31 cellular contexts compared by ENCODE assay signal in genomic region chr6:1212919-1213318, GRCh38.
"Had no signal": no experiment of that assay in that cellular context is flagged by ENCODE, and none has a peak within 500 bp of the region (broad histone marks: within the 10 kb centered on the region; RNA-seq: fewer than 3 reads in every experiment).

No MANE protein-coding gene starts in this region.

- H3K9me3 ChIP-seq: adrenal gland, breast epithelium, esophagus squamous epithelium, gastroesophageal sphincter, heart right ventricle had no signal

- H3K4me3 ChIP-seq: adrenal gland, breast epithelium, cardiac muscle cell, esophagus squamous epithelium, gastroesophageal sphincter, heart right ventricle had no signal

- H3K4me1 ChIP-seq: adrenal gland, breast epithelium, esophagus squamous epithelium, gastroesophageal sphincter, heart right ventricle had no signal

- H3K36me3 ChIP-seq: adrenal gland, breast epithelium, cardiac muscle cell, esophagus squamous epithelium, gastroesophageal sphincter, heart right ventricle, WERI-Rb-1 had no signal

- H3K27me3 ChIP-seq: adrenal gland, breast epithelium, cardiac muscle cell, esophagus squamous epithelium, gastroesophageal sphincter had no signal

- DNase-seq: activated B cell treated with CpG ODN at 0.5 μM for 24 hours; activated CD4-positive, alpha-beta memory T cell treated with anti-CD3 and anti-CD28 coated beads for 36 hours; activated CD4-positive, alpha-beta T cell treated with anti-CD3 and anti-CD28 coated beads for 36 hours; activated CD4-positive, alpha-beta T cell treated with anti-CD3 and anti-CD28 coated beads, Interleukin-2, amount 10 ng/mL, durations not matched to agents 24 days and 14 days; activated CD8-positive, alpha-beta memory T cell treated with anti-CD3 and anti-CD28 coated beads, Interleukin-2, amount 10 ng/mL, durations not matched to agents 7 days and 5 days; activated CD8-positive, alpha-beta memory T cell treated with anti-CD3 and anti-CD28 coated beads, Interleukin-2, amount 50 U/mL, for 4 hours; activated CD8-positive, alpha-beta T cell treated with anti-CD3 and anti-CD28 coated beads, Interleukin-2, amount 10 ng/mL, durations not matched to agents 7 days and 5 days; activated effector memory CD4-positive, alpha-beta T cell treated with anti-CD3 and anti-CD28 coated beads, Interleukin-2, amount 50 U/mL, for 16 hours; activated naive CD4-positive, alpha-beta T cell treated with anti-CD3 and anti-CD28 coated beads for 36 hours; activated naive CD8-positive, alpha-beta T cell treated with anti-CD3 and anti-CD28 coated beads for 36 hours; activated naive CD8-positive, alpha-beta T cell treated with anti-CD3 and anti-CD28 coated beads, Interleukin-2, amount 50 U/mL, for 24 hours; activated T-cell treated with anti-CD3 and anti-CD28 coated beads, Interleukin-2, amount 50 U/mL, for 1 hour; activated T-cell treated with anti-CD3 and anti-CD28 coated beads, Interleukin-2, amount 50 U/mL, for 48 hours; adrenal gland; amygdala; aorta; cortex of kidney; dermis blood vessel endothelial cell; effector CD4-positive, alpha-beta T cell; effector memory CD8-positive, alpha-beta T cell; erythroblast; esophagus squamous epithelium; foreskin melanocyte; heart right ventricle; T-cell; T-helper 9 cell; WERI-Rb-1 had no signal

- ATAC-seq: activated CD4-positive, alpha-beta T cell treated with anti-CD3 and anti-CD28 coated beads for 36 hours; activated CD4-positive, CD25-positive, alpha-beta regulatory T cell treated with anti-CD3 and anti-CD28 coated beads, Interleukin-2, amount 50 U/mL, for 24 hours; activated CD8-positive, alpha-beta memory T cell treated with anti-CD3 and anti-CD28 coated beads, Interleukin-2, amount 10 ng/mL, durations not matched to agents 7 days and 5 days; activated CD8-positive, alpha-beta T cell treated with anti-CD3 and anti-CD28 coated beads, Interleukin-2, amount 10 ng/mL, durations not matched to agents 7 days and 5 days; activated naive CD8-positive, alpha-beta T cell treated with anti-CD3 and anti-CD28 coated beads, Interleukin-2, amount 50 U/mL, for 24 hours; effector memory CD8-positive, alpha-beta T cell; gastroesophageal sphincter; heart right ventricle; T-cell had no signal

- H3K27ac ChIP-seq: adrenal gland, breast epithelium, cardiac muscle cell, esophagus squamous epithelium, gastroesophageal sphincter, heart right ventricle, WERI-Rb-1 had no signal
